ENCODE assay signal across 1 cellular context in genomic region chr3:127671523-127672428, GRCh38.
TF ChIP-seq lines count a peak whose summit lies in the region.

No MANE protein-coding gene starts in this region.

TF ChIP-seq in GM12878, 131 proteins besides CTCF, POLR2A, EP300 and RAD21 (continued from another document):
- TF ChIP-seq E2F8 (IDR thresholded peaks at IDR 0.05; ENCODE audit: low read depth, partially characterized antibody): no peak
- no peak for TF ChIP-seq PBX3 (IDR thresholded peaks at IDR 0.05; ENCODE audit: insufficient replicate concordance, low read depth, low read length)
- no peak for TF ChIP-seq GABPA (IDR thresholded peaks at IDR 0.05; ENCODE audit: low read depth)
- TF ChIP-seq REST (IDR thresholded peaks at IDR 0.05; ENCODE audit: low read depth, low read length): no peak
- no peak for TF ChIP-seq IKZF1 (conservative IDR thresholded peaks at IDR 0.05)
- no peak for TF ChIP-seq SUZ12 (IDR thresholded peaks at IDR 0.05; ENCODE audit: unreplicated experiment)
- TF ChIP-seq IRF5 (IDR thresholded peaks at IDR 0.05; ENCODE audit: borderline replicate concordance): no peak
- TF ChIP-seq BRCA1 (IDR thresholded peaks at IDR 0.05; ENCODE audit: low read depth, low read length): no peak
- TF ChIP-seq RAD51 (IDR thresholded peaks at IDR 0.05): no peak
- TF ChIP-seq RCOR1 (conservative IDR thresholded peaks at IDR 0.05; ENCODE audit: low read depth, low read length): no peak
- 0 out of 2 replicates have a peak, but pooled peaks have one; percentile 8 for TF ChIP-seq DPF2 (IDR thresholded peaks at IDR 0.05)
- TF ChIP-seq STAT1 (conservative IDR thresholded peaks at IDR 0.05): no peak
- no peak for TF ChIP-seq IKZF2 (IDR thresholded peaks at IDR 0.05)
- TF ChIP-seq WRNIP1 (IDR thresholded peaks at IDR 0.05; ENCODE audit: borderline replicate concordance, low read depth, low read length): no peak
- TF ChIP-seq HDAC2 (IDR thresholded peaks at IDR 0.05): no peak
- no peak for TF ChIP-seq ZBTB40 (IDR thresholded peaks at IDR 0.05; ENCODE audit: borderline replicate concordance)
- no peak for TF ChIP-seq TCF7 (IDR thresholded peaks at IDR 0.05; ENCODE audit: borderline replicate concordance)
- TF ChIP-seq CHD4 (IDR thresholded peaks at IDR 0.05): no peak
- peak; percentile 65 for TF ChIP-seq CREM (IDR thresholded peaks at IDR 0.05; ENCODE audit: low read depth)
- no peak for TF ChIP-seq CBX5 (IDR thresholded peaks at IDR 0.05; ENCODE audit: low read depth)
- no peak for TF ChIP-seq HDAC6 (IDR thresholded peaks at IDR 0.05; ENCODE audit: unreplicated experiment)
- no peak for TF ChIP-seq HDGF (IDR thresholded peaks at IDR 0.05)
- TF ChIP-seq BCLAF1 (IDR thresholded peaks at IDR 0.05): no peak
- peak; percentile 54; the same call in 1 of the 2 replicates for TF ChIP-seq NBN (IDR thresholded peaks at IDR 0.05)
- no peak for TF ChIP-seq JUNB (IDR thresholded peaks at IDR 0.05)
- TF ChIP-seq USF1 (IDR thresholded peaks at IDR 0.05; ENCODE audit: borderline replicate concordance, extremely low read length, insufficient read depth, low read depth, low read length): no peak
- no peak for TF ChIP-seq YBX1 (IDR thresholded peaks at IDR 0.05)
- TF ChIP-seq ZNF207 (IDR thresholded peaks at IDR 0.05; ENCODE audit: borderline replicate concordance): no peak
- TF ChIP-seq EED (IDR thresholded peaks at IDR 0.05; ENCODE audit: low read depth): no peak
- peak; percentile 93 for TF ChIP-seq ATF7 (IDR thresholded peaks at IDR 0.05; ENCODE audit: low read depth)
- TF ChIP-seq TCF12 (IDR thresholded peaks at IDR 0.05; ENCODE audit: low read depth, low read length): no peak
- peak; percentile 40; the same call in 1 of the 2 replicates for TF ChIP-seq CREB1 (IDR thresholded peaks at IDR 0.05; ENCODE audit: low read depth)
- TF ChIP-seq ATF3 (IDR thresholded peaks at IDR 0.05; ENCODE audit: borderline replicate concordance, extremely low read depth, low read depth, low read length): no peak
- no peak for TF ChIP-seq ATF2 (IDR thresholded peaks at IDR 0.05; ENCODE audit: low read length)
- TF ChIP-seq RFX5 (IDR thresholded peaks at IDR 0.05; ENCODE audit: low read depth, low read length): no peak
- no peak; the same call in 1 of the 2 replicates for TF ChIP-seq GATAD2B (conservative IDR thresholded peaks at IDR 0.05; ENCODE audit: low read depth)
- TF ChIP-seq SUPT20H (IDR thresholded peaks at IDR 0.05; ENCODE audit: borderline replicate concordance, control insufficient read depth, low read depth, low read length): no peak
